In the genomic region with DNA sequence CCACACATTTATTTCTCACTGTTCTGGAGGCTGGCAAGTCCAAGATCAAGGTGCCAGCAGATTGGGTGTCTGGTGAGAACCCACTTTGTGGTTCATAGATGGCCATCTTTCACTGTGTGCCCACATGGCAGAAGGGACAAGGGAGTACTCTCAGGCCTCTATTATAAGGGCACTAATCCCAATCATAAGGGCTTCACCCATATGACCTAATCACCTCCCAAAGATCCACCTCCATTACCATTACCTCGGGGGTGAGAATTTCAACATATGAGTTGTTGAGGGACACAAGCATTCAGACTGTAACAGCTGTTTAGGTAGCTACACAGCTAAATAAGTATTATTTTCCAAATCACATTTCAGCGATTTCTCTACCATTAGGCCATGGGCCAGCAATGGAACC, we compare ENCODE assay signal across 15 cellular contexts. TPM values are rescaled to one million over a fixed set of nuclear protein-coding genes. Genes with fewer than 3 reads are reported as not detected.
DNase-seq lines count a peak whose midpoint lies in the region; ATAC-seq, FAIRE-seq and TF ChIP-seq lines count a peak whose summit lies in the region.
"Had no signal": no experiment of that assay in that cellular context is flagged by ENCODE, and none has a peak within 500 bp of the region (broad histone marks: within the 10 kb centered on the region; RNA-seq: fewer than 3 reads in every experiment).

No MANE protein-coding gene starts in this region.

- H3F3A ChIP-seq in MM.1S (ENCODE audit: insufficient read depth, low read length), result peaks cover 12% of the 10 kb centered on the region

- no peaks in the 10 kb centered on the region for H3K9me3 Mint-ChIP-seq in stimulated activated naive B cell treated with anti-CD40 and anti-IgM and Interleukin-4, amounts not matched to agents 10 μg/mL and 1 μg/mL and 100 μg/mL, for 72 hours

- H3K9me3 ChIP-seq in BLaER1 treated with 17β-estradiol and CSF1 and Interleukin-3, amounts not matched to agents 10 nM and 100 nM (replicated peaks in 1 of 11), result peaks cover 0 to 10% (median 0%) of the 10 kb centered on the region in 11 experiments; a peak in 4 of 22 replicates
- H3K9me3 ChIP-seq in MM.1S (replicated peaks; ENCODE audit: insufficient read depth, low read length) (no peaks in the 10 kb centered on the region), H1 (ENCODE audit: insufficient read depth in 2 of 2, low read depth in 1 of 2, low read length in 1 of 2) (no peaks in the 10 kb centered on the region; a peak in 1 of 4 replicates)
- H3K9me3 ChIP-seq: Caco-2 had no signal

- no peak overlapping the region for H2BK120ac ChIP-seq in H1 (replicated peaks; ENCODE audit: low read depth, low read length)

- POLR2A ChIA-PET in H1 (lab: Charles Lee; ENCODE audit: partially characterized antibody), result interaction anchor here (1.4 kb wide), 1 partner anchor 30 kb away, joined by 4 read pairs; no protein-coding TSS in a partner anchor

- H3K27me3 ChIP-seq in BLaER1 treated with 17β-estradiol and CSF1 and Interleukin-3, amounts not matched to agents 10 nM and 100 nM, result no peaks in the 10 kb centered on the region
- H3K27me3 ChIP-seq in MM.1S (replicated peaks; ENCODE audit: insufficient read depth, low read length), result no peaks in the 10 kb centered on the region
- H3K27me3 ChIP-seq in H1 (replicated peaks in 1 of 4; ENCODE audit: control insufficient read depth in 3 of 4, extremely low read depth in 1 of 4, insufficient read depth in 3 of 4, low read length in 3 of 4), result no peaks in the 10 kb centered on the region

- no peak overlapping the region for H3K14ac ChIP-seq in H1 (ENCODE audit: insufficient read length)

- H3K4me1 ChIP-seq in BLaER1 treated with 17β-estradiol and CSF1 and Interleukin-3, amounts not matched to agents 10 nM and 100 nM, result peaks cover 11 to 25% (median 17%) of the 10 kb centered on the region in 10 experiments
- H3K4me1 ChIP-seq in MM.1S (ENCODE audit: low read length) (peaks cover 20% of the 10 kb centered on the region), H1 (replicated peaks in 1 of 4; ENCODE audit: control insufficient read depth in 3 of 4, insufficient read depth in 4 of 4, low read length in 3 of 4) (peaks cover 3 to 9% (median 3%) of the 10 kb centered on the region in 4 experiments)

- no peak overlapping the region; a peak in 1 of 22 replicates for H3K9ac ChIP-seq in BLaER1 treated with 17β-estradiol and CSF1 and Interleukin-3, amounts not matched to agents 10 nM and 100 nM
- H3K9ac ChIP-seq in MM.1S (ENCODE audit: low read length) (no peak overlapping the region), H1 (replicated peaks in 1 of 4; ENCODE audit: extremely low read depth in 1 of 4, low read depth in 3 of 4, low read length in 3 of 4) (no peak overlapping the region)

- peak overlapping the region; percentile 59 for H3K27ac Mint-ChIP-seq in stimulated activated naive B cell treated with anti-CD40 and anti-IgM and Interleukin-4, amounts not matched to agents 10 μg/mL and 1 μg/mL and 100 μg/mL, for 72 hours

- H4K91ac ChIP-seq in H1 (replicated peaks; ENCODE audit: insufficient read length, low read length), result no peak overlapping the region

- H3K23ac ChIP-seq in H1 (ENCODE audit: insufficient read length), result no peak overlapping the region

- no peak overlapping the region for H2BK5ac ChIP-seq in H1 (ENCODE audit: low read depth, low read length)

- H2AFZ ChIP-seq in MM.1S (ENCODE audit: low read length) (peak overlapping the region; percentile 94; the same call in 1 of the 2 replicates), H1 (ENCODE audit: low read length) (no peak overlapping the region)
- H2AFZ ChIP-seq: PC-9 had no signal

- no peak overlapping the region for H2AK5ac ChIP-seq in H1 (ENCODE audit: low read depth, low read length)

- TF ChIP-seq CTCF in MM.1S (IDR thresholded peaks at IDR 0.05; ENCODE audit: low read length) (no peak), H1 (IDR thresholded peaks at IDR 0.05; ENCODE audit: control extremely low read depth in 1 of 3, insufficient read depth in 1 of 3, low read depth in 1 of 3, low read length in 3 of 3) (no peak)

- H3K36me3 ChIP-seq in BLaER1 treated with 17β-estradiol and CSF1 and Interleukin-3, amounts not matched to agents 10 nM and 100 nM, result no peaks in the 10 kb centered on the region
- H3K36me3 ChIP-seq in MM.1S (replicated peaks; ENCODE audit: insufficient read depth, low read length) (no peaks in the 10 kb centered on the region), H1 (ENCODE audit: control insufficient read depth in 2 of 4, insufficient read depth in 4 of 4, low read length in 3 of 4) (no peaks in the 10 kb centered on the region)

- H2BK20ac ChIP-seq in H1 (ENCODE audit: low read length), result no peak overlapping the region

- TF ChIP-seq RAD21 in H1 (IDR thresholded peaks at IDR 0.05 in 1 of 2, conservative IDR thresholded peaks at IDR 0.05 in 1 of 2; ENCODE audit: low read depth in 2 of 2, low read length in 2 of 2), result no peak

- no peaks in the 10 kb centered on the region for H3K9me2 ChIP-seq in MM.1S (replicated peaks; ENCODE audit: insufficient read depth, low read length)

- no peaks in the 10 kb centered on the region for H4K20me1 ChIP-seq in BLaER1 treated with 17β-estradiol and CSF1 and Interleukin-3, amounts not matched to agents 10 nM and 100 nM
- H4K20me1 ChIP-seq in MM.1S (ENCODE audit: insufficient read depth, low read length) (no peaks in the 10 kb centered on the region), H1 (replicated peaks in 1 of 2; ENCODE audit: control insufficient read depth in 1 of 2, insufficient read depth in 2 of 2, low read length in 2 of 2) (no peaks in the 10 kb centered on the region)

- H3K23me2 ChIP-seq in H1 (ENCODE audit: low read depth, low read length), result no peaks in the 10 kb centered on the region

- H3K4ac ChIP-seq in H1 (replicated peaks; ENCODE audit: insufficient read length, low read depth, low read length), result no peak overlapping the region

- H3K27ac ChIP-seq in BLaER1 treated with 17β-estradiol and CSF1 and Interleukin-3, amounts not matched to agents 10 nM and 100 nM, result peak overlapping the region in 7 of 11 experiments; percentile 85 to 92 (median 90); a peak in 12 of 22 replicates
- H3K27ac ChIP-seq in MM.1S (ENCODE audit: low read length) (peak overlapping the region; percentile 97; the same call in 1 of the 2 replicates), H1 (ENCODE audit: low read depth, low read length) (no peak overlapping the region)
- H3K27ac ChIP-seq: PC-9 had no signal

- H3K79me2 ChIP-seq in MM.1S (ENCODE audit: low read length) (no peaks in the 10 kb centered on the region), H1 (ENCODE audit: control insufficient read depth in 1 of 2, insufficient read depth in 2 of 2, low read length in 2 of 2) (no peaks in the 10 kb centered on the region)

- peak overlapping the region in 7 of 11 experiments; percentile 70 to 92 (median 84); a peak in 12 of 22 replicates for H3K4me2 ChIP-seq in BLaER1 treated with 17β-estradiol and CSF1 and Interleukin-3, amounts not matched to agents 10 nM and 100 nM
- H3K4me2 ChIP-seq in MM.1S (ENCODE audit: low read depth, low read length) (no peak overlapping the region), H1 (ENCODE audit: insufficient read depth in 1 of 2, low read depth in 2 of 2, low read length in 2 of 2) (no peak overlapping the region)
- H3K4me2 ChIP-seq: PC-9 had no signal

- H3K18ac ChIP-seq in H1 (ENCODE audit: extremely low read depth, low read length), result no peak overlapping the region

- H3K4me3 Mint-ChIP-seq in stimulated activated naive B cell treated with anti-CD40 and anti-IgM and Interleukin-4, amounts not matched to agents 10 μg/mL and 1 μg/mL and 100 μg/mL, for 72 hours, result no peak overlapping the region

- H2BK12ac ChIP-seq in H1 (ENCODE audit: low read depth, low read length), result peak overlapping the region; percentile 41; the same call in 1 of the 2 replicates

- H4K5ac ChIP-seq in H1 (ENCODE audit: insufficient read length, low read depth, low read length), result no peak overlapping the region

- no peaks in the 10 kb centered on the region for H3K27me3 Mint-ChIP-seq in stimulated activated naive B cell treated with anti-CD40 and anti-IgM and Interleukin-4, amounts not matched to agents 10 μg/mL and 1 μg/mL and 100 μg/mL, for 72 hours

- no peak overlapping the region for H3K4me3 ChIP-seq in BLaER1 treated with 17β-estradiol and CSF1 and Interleukin-3, amounts not matched to agents 10 nM and 100 nM
- H3K4me3 ChIP-seq in MM.1S (ENCODE audit: low read length) (no peak overlapping the region), H1 (ENCODE audit: extremely low read depth in 1 of 4, insufficient read depth in 2 of 4, low read depth in 3 of 4, low read length in 4 of 4) (no peak overlapping the region)
- H3K4me3 ChIP-seq: PC-9 had no signal

- TF ChIP-seq POLR2A in H1 (IDR thresholded peaks at IDR 0.05; ENCODE audit: control extremely low read depth in 1 of 2, low read depth in 2 of 2, low read length in 2 of 2), result no peak

- no peak for ATAC-seq in stimulated activated naive B cell treated with anti-CD40 and anti-IgM and Interleukin-4, amounts not matched to agents 10 μg/mL and 1 μg/mL and 100 μg/mL, for 72 hours (replicated peaks)
- no peak for ATAC-seq in GM19023 (IDR thresholded peaks at IDR 0.05; ENCODE audit: unreplicated experiment)
- ATAC-seq: GM12878 had no signal

- 83% methylated on average over 2 of the region's 2 CpGs; no CpG with 5 or more reads in 1 of the 2 experiments for WGBS in H1 (ENCODE audit: extremely low coverage in 1 of 2, insufficient coverage in 1 of 2, insufficient read length in 1 of 2, insufficient replicate concordance in 2 of 2, low coverage in 1 of 2, low lambda C conversion rate in 2 of 2, missing lambda C conversion rate in 1 of 2), 2 experiments

- no peaks in the 10 kb centered on the region for H3K36me3 Mint-ChIP-seq in stimulated activated naive B cell treated with anti-CD40 and anti-IgM and Interleukin-4, amounts not matched to agents 10 μg/mL and 1 μg/mL and 100 μg/mL, for 72 hours

- H4K8ac ChIP-seq in H1 (ENCODE audit: extremely low read depth, insufficient read depth, low read length), result no peak overlapping the region

- CTCF ChIA-PET in H1 (lab: Charles Lee; ENCODE audit: partially characterized antibody), result interaction anchor here (0.6 to 9.6 kb wide), 6 partner anchors 21 to 118 kb away, joined by 3 to 104 read pairs (median 9); no protein-coding TSS in a partner anchor

- DNase-seq in MM.1S, result no peak
- DNase-seq in H1 (ENCODE audit: low read depth in 1 of 2, low spot score in 2 of 2), result no peak
- no peak for DNase-seq in stimulated activated naive B cell treated with anti-CD40 and anti-IgM and Interleukin-4, amounts not matched to agents 10 μg/mL and 1 μg/mL and 100 μg/mL, for 72 hours
- no peak for DNase-seq in kidney glomerular epithelial cell (lab: John Stamatoyannopoulos, UW)
- DNase-seq in NCI-H2107 treated with DMSO at 0.1 percent for 48 hours (lab: John Stamatoyannopoulos, UW; ENCODE audit: unreplicated experiment), result no peak
- no peak for DNase-seq in stimulated activated CD4-positive, alpha-beta T cell treated with anti-CD3 and anti-CD28 coated beads, Interleukin-4, amount 100 ng/mL, for 4 hours
- DNase-seq: Caco-2, NCI-H1048, PC-9 had no signal

- no peak for FAIRE-seq in H1 (lab: Jason Lieb, UNC)
- FAIRE-seq: A204.1, GM12878, GM19239 had no signal

- H3K56ac ChIP-seq in H1 (replicated peaks; ENCODE audit: insufficient read length, low read depth, low read length), result no peak overlapping the region

- H3K79me1 ChIP-seq in H1 (ENCODE audit: low read depth, low read length), result no peaks in the 10 kb centered on the region

- no peak overlapping the region for H2BK15ac ChIP-seq in H1 (ENCODE audit: low read length)

- H3K4me1 Mint-ChIP-seq in stimulated activated naive B cell treated with anti-CD40 and anti-IgM and Interleukin-4, amounts not matched to agents 10 μg/mL and 1 μg/mL and 100 μg/mL, for 72 hours, result peaks cover 23 to 37% of the 10 kb centered on the region in 2 donors

- no peak for TF ChIP-seq EP300 in H1 (IDR thresholded peaks at IDR 0.05; ENCODE audit: borderline replicate concordance in 1 of 2, low read depth in 2 of 2, low read length in 2 of 2)

RNA-seq across cellular contexts. Expression of a gene that starts 2.5 kb away (rescaled TPM):
- 0.08 and 0.11 TPM in 2 replicates for total RNA-seq in H1 (2021; fragmentation: NEBNext Ultra II Directional; extraction: Animal tissue kit (Norgen Biotek cat#: 25700))
- polyA plus RNA-seq in H1 (2011; rRNA removed), result 0.03 and 0.09 TPM in 2 replicates
- polyA plus RNA-seq in H1 (2011; cell fraction: cytosol; rRNA removed), result 0.05 TPM
- 0.09 TPM for polyA plus RNA-seq in H1 (2011; cell fraction: nucleus; rRNA removed)
- 0.14 to 0.17 TPM in 2 of 4 replicates, not detected in the others for polyA plus RNA-seq in H1 (2012, experiment 1 of 2)
- polyA plus RNA-seq in H1 (2012, experiment 2 of 2), result not detected
- polyA plus RNA-seq in H1 (2013, experiment 1 of 2), result 0.04 TPM
- 0.06 TPM for polyA plus RNA-seq in H1 (2013, experiment 2 of 2)
- polyA minus RNA-seq in H1 (2011; rRNA and poly(A)+ RNA removed), result 0.05 and 0.06 TPM in 2 replicates
- not detected for polyA minus RNA-seq in H1 (2011; cell fraction: cytosol; rRNA and poly(A)+ RNA removed)
- polyA minus RNA-seq in H1 (2011; cell fraction: nucleus; rRNA and poly(A)+ RNA removed), result not detected
- total RNA-seq: Caco-2, GM12878, HT-29, PC-9 had no signal
- polyA plus RNA-seq: GM12878 had no signal

RNA-seq across cellular contexts. Expression of a gene that starts 32.9 kb away (rescaled TPM):
- 21.9 and 23.5 TPM in 2 replicates for total RNA-seq in H1 (2021; fragmentation: NEBNext Ultra II Directional; extraction: Animal tissue kit (Norgen Biotek cat#: 25700))
- 18.9 and 25.8 TPM in 2 replicates for polyA plus RNA-seq in H1 (2011; rRNA removed)
- 31.2 TPM for polyA plus RNA-seq in H1 (2011; cell fraction: cytosol; rRNA removed)
- polyA plus RNA-seq in H1 (2011; cell fraction: nucleus; rRNA removed), result 25.0 TPM
- 24.7 to 33.4 TPM (median 28.0 TPM) in 4 replicates for polyA plus RNA-seq in H1 (2012, experiment 1 of 2)
- polyA plus RNA-seq in H1 (2012, experiment 2 of 2), result 3.5 TPM
- 28.4 TPM for polyA plus RNA-seq in H1 (2013, experiment 1 of 2)
- polyA plus RNA-seq in H1 (2013, experiment 2 of 2), result 38.6 TPM
- polyA minus RNA-seq in H1 (2011; rRNA and poly(A)+ RNA removed), result 37.5 and 68.5 TPM in 2 replicates
- polyA minus RNA-seq in H1 (2011; cell fraction: cytosol; rRNA and poly(A)+ RNA removed), result 25.4 TPM
- 14.9 TPM for polyA minus RNA-seq in H1 (2011; cell fraction: nucleus; rRNA and poly(A)+ RNA removed)

Comparison
In these comparisons a context has a peak if more than half of its experiments do, and no peak if none do; other contexts are left out.
1. H3K4me2 ChIP-seq: peak in BLaER1 treated with 17β-estradiol and CSF1 and Interleukin-3, amounts not matched to agents 10 nM and 100 nM (7 of 11); none in MM.1S (single experiment) and H1 (0 of 2).